Comparison of ENCODE assay signal across 18 cellular contexts in the genomic region with DNA sequence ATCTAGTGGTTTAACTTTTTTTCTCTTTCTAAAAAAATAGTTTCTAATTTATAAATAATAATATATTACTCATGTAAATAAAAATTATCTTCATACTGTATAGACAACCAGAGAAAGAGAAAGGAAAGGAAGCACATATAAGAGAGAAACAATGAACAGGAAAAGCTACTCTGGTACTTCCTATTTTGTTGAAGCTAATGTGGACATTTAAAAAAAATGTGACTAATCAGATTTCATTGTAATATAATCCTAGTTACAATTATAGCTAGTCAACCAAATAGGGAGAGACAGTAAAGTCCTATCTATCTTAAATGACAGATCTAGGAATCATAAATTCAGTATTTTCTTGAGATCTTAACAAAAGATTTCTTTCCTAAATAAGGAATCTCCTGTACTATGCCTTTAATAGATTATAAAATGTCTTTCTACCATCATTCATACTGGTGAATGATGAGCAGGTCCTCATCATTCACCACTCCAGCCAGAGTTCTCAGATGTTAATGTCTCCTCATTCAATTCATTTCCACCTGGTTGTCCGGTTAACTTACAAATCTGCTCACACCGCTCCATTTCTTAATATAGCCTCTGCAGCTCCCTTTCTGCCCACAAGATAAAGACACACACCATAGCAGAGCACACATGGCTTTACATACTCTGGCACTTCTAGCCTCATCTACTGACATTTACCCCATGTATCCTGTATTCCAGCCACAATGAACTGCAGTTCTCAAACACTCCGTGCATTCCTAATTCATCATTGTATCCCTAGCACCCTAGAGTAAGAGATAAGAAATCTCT. TPM values are rescaled to one million over a fixed set of nuclear protein-coding genes. Genes with fewer than 3 reads are reported as not detected.
DNase-seq lines count a peak whose midpoint lies in the region; ATAC-seq, FAIRE-seq and TF ChIP-seq lines count a peak whose summit lies in the region.
"Had no signal": no experiment of that assay in that cellular context is flagged by ENCODE, and none has a peak within 500 bp of the region (broad histone marks: within the 10 kb centered on the region; RNA-seq: fewer than 3 reads in every experiment).

No MANE protein-coding gene starts in this region.

- no peaks in the 10 kb centered on the region for H3K9me3 Mint-ChIP-seq in CD8-positive, alpha-beta memory T cell
- H3K9me3 Mint-ChIP-seq: T-helper 1 cell treated with Interleukin-12 subunit alpha and Interleukin-12 subunit beta and Interleukin-4 antibody, amounts not matched to agents 30 μg/mL and 1 μg/mL, for 36 hours had no signal

- H3K36me3 Mint-ChIP-seq in CD8-positive, alpha-beta memory T cell = peaks cover 4 to 83% (median 16%) of the 10 kb centered on the region in 3 donors

- no peaks in the 10 kb centered on the region for H3K9me3 ChIP-seq in CD8-positive, alpha-beta memory T cell (ENCODE audit: low read length)
- H3K9me3 ChIP-seq: A549, gastroesophageal sphincter, tibial nerve had no signal

- no peaks in the 10 kb centered on the region for H3K4me1 ChIP-seq in CD8-positive, alpha-beta memory T cell (ENCODE audit: insufficient read depth, low read length)
- H3K4me1 ChIP-seq: A549, gastroesophageal sphincter had no signal

- H3K4me1 Mint-ChIP-seq in CD8-positive, alpha-beta memory T cell = peaks cover 21 to 30% (median 29%) of the 10 kb centered on the region in 3 donors

- H3K27ac Mint-ChIP-seq in CD8-positive, alpha-beta memory T cell = peak overlapping the region in 6 of 8 donors; percentile 2 to 87 (median 54)
- H3K27ac Mint-ChIP-seq: T-helper 1 cell treated with Interleukin-12 subunit alpha and Interleukin-12 subunit beta and Interleukin-4 antibody, amounts not matched to agents 30 μg/mL and 1 μg/mL, for 36 hours had no signal

- H3K4me3 ChIP-seq in CD8-positive, alpha-beta memory T cell (ENCODE audit: low read length) = no peak overlapping the region
- H3K4me3 ChIP-seq: A549, gastroesophageal sphincter, tibial nerve had no signal

- no peak overlapping the region for H3K4me3 Mint-ChIP-seq in CD8-positive, alpha-beta memory T cell
- H3K4me3 Mint-ChIP-seq: T-helper 1 cell treated with Interleukin-12 subunit alpha and Interleukin-12 subunit beta and Interleukin-4 antibody, amounts not matched to agents 30 μg/mL and 1 μg/mL, for 36 hours had no signal

- POLR2A ChIA-PET in CD8-positive, alpha-beta memory T cell (lab: Charles Lee) = no interaction called here

- no peak for ATAC-seq in GM21381 (IDR thresholded peaks at IDR 0.05; ENCODE audit: unreplicated experiment)
- ATAC-seq in GM21367 (IDR thresholded peaks at IDR 0.05; ENCODE audit: unreplicated experiment) = no peak
- ATAC-seq: A549, gastroesophageal sphincter had no signal

- H3K27ac ChIP-seq in CD8-positive, alpha-beta memory T cell (ENCODE audit: low read depth, low read length) = no peak overlapping the region
- H3K27ac ChIP-seq in VCaP = peak overlapping the region; percentile 35
- H3K27ac ChIP-seq: A549, gastroesophageal sphincter, tibial nerve had no signal

- CTCF ChIA-PET in CD8-positive, alpha-beta memory T cell (lab: Charles Lee) = no interaction called here

- no peaks in the 10 kb centered on the region for H3K27me3 ChIP-seq in CD8-positive, alpha-beta memory T cell (ENCODE audit: insufficient read depth, low read length, poor library complexity, severe bottlenecking)
- H3K27me3 ChIP-seq: gastroesophageal sphincter, tibial nerve had no signal

- peaks cover 42% of the 10 kb centered on the region for H3K36me3 ChIP-seq in CD8-positive, alpha-beta memory T cell (ENCODE audit: insufficient read depth, low read length)

- no peaks in the 10 kb centered on the region for H3K27me3 Mint-ChIP-seq in CD8-positive, alpha-beta memory T cell

- DNase-seq in NOMO-1 treated with DMSO at 0.1 percent for 48 hours (lab: John Stamatoyannopoulos, UW; ENCODE audit: unreplicated experiment) (peak; percentile 31), NOMO-1 treated with dmso at 0.1 percent for 144 hours (lab: John Stamatoyannopoulos, UW; ENCODE audit: unreplicated experiment) (no peak), NK-92 (lab: John Stamatoyannopoulos, UW; ENCODE audit: unreplicated experiment) (no peak)
- DNase-seq in CD8-positive, alpha-beta memory T cell = no peak
- DNase-seq: H7, midbrain, NCI-H2029 treated with DMSO at 0.1 percent for 48 hours, NCI-H526 treated with DMSO at 0.1 percent for 48 hours, small intestine had no signal

- peak; percentile 51 for FAIRE-seq in islet of Langerhans (lab: Jason Lieb, UNC)
- FAIRE-seq: A549, endometrium, small intestine had no signal

- no peak for TF ChIP-seq CTCF in VCaP (conservative IDR thresholded peaks at IDR 0.05)

RNA-seq across cellular contexts. Expression of gene ZFR, which starts 30.9 kb away (rescaled TPM):
- 10 to 100 TPM; 83.4 to 87.5 TPM for total RNA-seq in CD8-positive, alpha-beta memory T cell
- polyA plus RNA-seq in CD8-positive, alpha-beta memory T cell = 88.3 TPM
